In genomic region chr4:77156533-77156911, GRCh38 we compare ENCODE assay signal across 8 cellular contexts. TPM values are rescaled to one million over a fixed set of nuclear protein-coding genes. Genes with fewer than 3 reads are reported as not detected.
DNase-seq lines count a peak whose midpoint lies in the region; ATAC-seq, FAIRE-seq and TF ChIP-seq lines count a peak whose summit lies in the region.

No MANE protein-coding gene starts in this region.

- no peaks in the 10 kb centered on the region for H3K27me3 ChIP-seq in HUES48 (ENCODE audit: control insufficient read depth, insufficient read depth, low read length)
- no peaks in the 10 kb centered on the region for H3K27me3 ChIP-seq in NT2/D1 (ENCODE audit: insufficient read depth, insufficient read length)

- DNase-seq in D721Med (ENCODE audit: insufficient read length, low spot score) (peak; percentile 52), NT2/D1 (ENCODE audit: low read depth, low spot score) (peak; percentile 96), activated T-cell treated with anti-CD3 and anti-CD28 coated beads for 24 hours (ENCODE audit: low read depth) (peak; percentile 92), epithelial cell of prostate (ENCODE audit: low read depth, low spot score) (peak; percentile 99), mucosa of descending colon (peak; percentile 93 to 96 (median 96))
- peak; percentile 83 for DNase-seq in stimulated activated CD8-positive, alpha-beta memory T cell treated with anti-CD3 and anti-CD28 coated beads, Interleukin-4, amount 100 ng/mL, for 24 hours (ENCODE audit: low read depth)

- ATAC-seq in GM21423 (IDR thresholded peaks at IDR 0.05; ENCODE audit: unreplicated experiment) (peak; percentile 86), mucosa of descending colon (peak; percentile 92)

- peak overlapping the region; percentile 82 for H3K4me3 ChIP-seq in HUES48 (ENCODE audit: low read depth, low read length)
- H3K4me3 ChIP-seq in NT2/D1 (ENCODE audit: insufficient read length, low read depth), result peak overlapping the region; percentile 91
- H3K4me3 ChIP-seq in mucosa of descending colon, result peak overlapping the region; percentile 99

- intact Hi-C loops in mucosa of descending colon (cut with DNase I, micrococcal nuclease), result loop anchor here in 1 of 2 donors (5.0 kb wide), 1 partner anchor 79 kb away; the partner anchor contains the start of gene CCNI

- TF ChIP-seq CTCF in D721Med (IDR thresholded peaks at IDR 0.05; ENCODE audit: insufficient read depth, missing control alignments), result no peak
- no peak for TF ChIP-seq CTCF in mucosa of descending colon (IDR thresholded peaks at IDR 0.05)

- H3K36me3 ChIP-seq in HUES48 (ENCODE audit: control insufficient read depth, insufficient read depth, low read length) (peaks cover 25% of the 10 kb centered on the region), NT2/D1 (ENCODE audit: insufficient read depth, insufficient read length, low read length) (peaks cover 6% of the 10 kb centered on the region), mucosa of descending colon (ENCODE audit: low read depth) (no peaks in the 10 kb centered on the region)

- no peaks in the 10 kb centered on the region for H3K9me3 ChIP-seq in HUES48 (ENCODE audit: control insufficient read depth, insufficient read depth, low read length)
- no peaks in the 10 kb centered on the region for H3K9me3 ChIP-seq in NT2/D1 (ENCODE audit: insufficient read depth, low read length)
- no peaks in the 10 kb centered on the region for H3K9me3 ChIP-seq in mucosa of descending colon

- H3K4me1 ChIP-seq in HUES48 (ENCODE audit: control insufficient read depth, insufficient read depth, low read length) (peaks cover 19% of the 10 kb centered on the region), NT2/D1 (ENCODE audit: insufficient read depth, insufficient read length) (no peaks in the 10 kb centered on the region), mucosa of descending colon (ENCODE audit: low read depth) (peaks cover 12% of the 10 kb centered on the region)

- peak; percentile 98 for FAIRE-seq in D721Med (lab: Jason Lieb, UNC)

- H3K27ac ChIP-seq in HUES48 (ENCODE audit: low read depth, low read length) (peak overlapping the region; percentile 100), epithelial cell of prostate (peak overlapping the region; percentile 84)

- H3K9ac ChIP-seq in HUES48 (ENCODE audit: low read depth, low read length), result peak overlapping the region; percentile 99
- peak overlapping the region; percentile 78 for H3K9ac ChIP-seq in NT2/D1 (ENCODE audit: insufficient read length, low read depth)

RNA-seq across cellular contexts. Expression of gene CCNG2, which starts 0.5 kb away (rescaled TPM):
- 10 to 100 TPM; 36.1 to 86.5 (median 64.8) TPM for total RNA-seq in mucosa of descending colon

Comparison
In these comparisons a context has a peak if more than half of its experiments do, and no peak if none do; other contexts are left out.
1. Peak in every context shown above with its lines: DNase-seq, ATAC-seq, H3K4me3 ChIP-seq and H3K27ac ChIP-seq.